8 cellular contexts compared by ENCODE assay signal in the genomic region with DNA sequence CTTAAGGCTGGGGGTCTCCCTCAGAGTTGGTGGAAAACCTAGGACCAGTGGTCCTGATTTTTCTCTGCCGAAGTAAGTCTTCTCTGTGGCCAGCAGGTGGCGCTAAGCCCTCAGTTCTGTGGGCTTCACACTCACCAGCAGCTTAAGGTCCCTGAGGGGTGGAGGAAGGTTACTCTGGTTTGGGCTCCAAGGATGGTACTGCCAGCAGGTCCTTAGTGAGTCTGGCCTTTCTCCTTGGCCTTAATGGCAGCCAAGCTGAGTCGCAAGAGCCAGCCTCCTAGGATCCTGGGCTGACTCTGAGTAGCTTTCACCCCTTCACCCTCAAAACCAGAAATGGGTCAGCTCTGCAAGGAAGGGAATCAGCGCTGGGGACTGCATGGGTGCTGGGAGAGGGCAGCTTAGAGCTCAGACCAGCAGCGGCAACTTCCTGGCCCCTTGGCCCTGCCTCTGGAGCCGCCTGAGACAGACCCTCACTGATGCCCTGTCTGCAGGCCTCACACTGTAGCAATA. TPM values are rescaled to one million over a fixed set of nuclear protein-coding genes. Genes with fewer than 3 reads are reported as not detected.
DNase-seq lines count a peak whose midpoint lies in the region; ATAC-seq, FAIRE-seq and TF ChIP-seq lines count a peak whose summit lies in the region.

No MANE protein-coding gene starts in this region.

- H4K20me1 ChIP-seq in HepG2 (ENCODE audit: insufficient read depth, low read length): no peaks in the 10 kb centered on the region

- no peaks in the 10 kb centered on the region for H3K79me2 ChIP-seq in HepG2 (ENCODE audit: insufficient read depth, low read length)

- H3K4me2 ChIP-seq in HepG2 (ENCODE audit: low read depth, low read length): no peak overlapping the region

- H3K27me3 ChIP-seq in HepG2 (ENCODE audit: control insufficient read depth in 1 of 2, insufficient read depth in 2 of 2, low read length in 2 of 2): no peaks in the 10 kb centered on the region

- H2AFZ ChIP-seq in HepG2 (ENCODE audit: low read length): no peak overlapping the region

- H3K9me3 ChIP-seq in HepG2 (ENCODE audit: low read length): no peaks in the 10 kb centered on the region

- DNase-seq in G401 (ENCODE audit: low spot score) (peak; percentile 96), NCI-H226 (peak; percentile 60), cerebellum (ENCODE audit: low spot score) (peak; percentile 83), HepG2 (ENCODE audit: low spot score) (peak; percentile 81), 8988T (no peak)
- peak; percentile 65 to 73 for DNase-seq in activated CD4-positive, alpha-beta T cell treated with anti-CD3 and anti-CD28 coated beads for 24 hours (ENCODE audit: low read depth in 2 of 2)
- DNase-seq in stimulated activated CD4-positive, alpha-beta T cell treated with anti-CD3 and anti-CD28 coated beads, TNF-alpha, amount 100 ng/mL, for 1 hour (ENCODE audit: low read depth in 3 of 3, low spot score in 1 of 3): peak; percentile 28 to 60 (median 54)

- in situ Hi-C loops in G401 (cut with HindIII; ENCODE audit: low sequenced_read_pairs) (no loop called here), HepG2 (cut with HindIII; ENCODE audit: extremely low pct_ligation_motif_present, low pct_unique_long_range_greater_than_20kb) (loop anchor here (5.0 kb wide), 2 partner anchors 88 to 123 kb away; no protein-coding TSS in a partner anchor)

- peak; percentile 92 for TF ChIP-seq CTCF in HepG2 (CRISPR knock-in tag; IDR thresholded peaks at IDR 0.05)

- no peaks in the 10 kb centered on the region for H3K4me1 ChIP-seq in HepG2 (ENCODE audit: insufficient read depth, low read length)

- POLR2A ChIA-PET in HepG2 (lab: Yijun Ruan, JAX): interaction anchor here (0.8 kb wide), 1 partner anchor 120 kb away, joined by 3 read pairs; no protein-coding TSS in a partner anchor

- H3K36me3 ChIP-seq in HepG2 (replicated peaks in 1 of 2; ENCODE audit: control insufficient read depth in 1 of 2, insufficient read depth in 2 of 2, low read length in 2 of 2): peaks cover 3 to 11% of the 10 kb centered on the region in 2 experiments; a peak in 4 of 5 replicates

- peak; percentile 83 for TF ChIP-seq RAD21 in HepG2 (CRISPR knock-in tag; IDR thresholded peaks at IDR 0.05)

- H3K9ac ChIP-seq in HepG2 (ENCODE audit: insufficient read depth, low read depth, low read length): no peak overlapping the region

- no peak overlapping the region for H3K4me3 ChIP-seq in HepG2 (replicated peaks in 1 of 3; ENCODE audit: insufficient read depth in 1 of 3, low read depth in 2 of 3, low read length in 3 of 3)

- CTCF ChIA-PET in HepG2 (lab: Yijun Ruan, JAX; ENCODE audit: low intra/inter-chr PET ratio, low total read pairs): interaction anchor here (1.0 to 2.4 kb wide), 4 partner anchors 90 to 154 kb away, joined by 3 to 34 read pairs (median 10); no protein-coding TSS in a partner anchor

- BruUV-seq in HepG2 (replicated peaks; lab: Mats Ljungman, UMichigan): no TSS peak

- FAIRE-seq in HepG2 (lab: Jason Lieb, UNC): peak; percentile 63

- intact Hi-C loops in HepG2 (cut with micrococcal nuclease; ENCODE audit: unreplicated experiment): loop anchor here (1.0 kb wide), 2 partner anchors 120 to 154 kb away; no protein-coding TSS in a partner anchor

- no peak for TF ChIP-seq POLR2A in HepG2 (IDR thresholded peaks at IDR 0.05; ENCODE audit: insufficient read depth in 1 of 2, low read depth in 2 of 2, low read length in 2 of 2)

- TF ChIP-seq EP300 in HepG2 (IDR thresholded peaks at IDR 0.05; ENCODE audit: low read depth in 2 of 2, low read length in 2 of 2) (no peak), HepG2 (CRISPR knock-in tag; IDR thresholded peaks at IDR 0.05; ENCODE audit: borderline replicate concordance) (no peak)

- ATAC-seq in HG02852 (IDR thresholded peaks at IDR 0.05; ENCODE audit: unreplicated experiment) (peak; percentile 68), HepG2 (peak; percentile 57)

- no peak overlapping the region for H3K27ac ChIP-seq in HepG2 (ENCODE audit: extremely low read length, insufficient read depth, low read length)

- 6% methylated on average over 3 of the region's 6 CpGs for WGBS in HepG2 (ENCODE audit: low lambda C conversion rate)

TF ChIP-seq in HepG2, 621 proteins besides CTCF, POLR2A, EP300 and RAD21 (continues in another document):
- TF ChIP-seq SAFB2 (CRISPR knock-in tag; IDR thresholded peaks at IDR 0.05; ENCODE audit: borderline replicate concordance, low read depth): no peak
- 0 out of 2 replicates have a peak, but pooled peaks have one; percentile 35 for TF ChIP-seq ZNF724P (CRISPR knock-in tag; IDR thresholded peaks at IDR 0.05; ENCODE audit: borderline replicate concordance)
- no peak for TF ChIP-seq NFKBIZ (CRISPR knock-in tag; IDR thresholded peaks at IDR 0.05)
- TF ChIP-seq SMC3 (IDR thresholded peaks at IDR 0.05; ENCODE audit: low read length): peak; percentile 88
- 0 out of 2 replicates have a peak, but pooled peaks have one; percentile 10 for TF ChIP-seq SALL1 (CRISPR knock-in tag; IDR thresholded peaks at IDR 0.05)
- TF ChIP-seq RXRB (CRISPR knock-in tag; IDR thresholded peaks at IDR 0.05; ENCODE audit: borderline replicate concordance): peak; percentile 31; the same call in 1 of the 2 replicates
- 0 out of 2 replicates have a peak, but pooled peaks have one; percentile 48 for TF ChIP-seq ZNF431 (CRISPR knock-in tag; IDR thresholded peaks at IDR 0.05; ENCODE audit: borderline replicate concordance, low read depth)
- peak; percentile 64 for TF ChIP-seq BORCS8-MEF2B (CRISPR knock-in tag; IDR thresholded peaks at IDR 0.05)
- TF ChIP-seq, protein P1, sequence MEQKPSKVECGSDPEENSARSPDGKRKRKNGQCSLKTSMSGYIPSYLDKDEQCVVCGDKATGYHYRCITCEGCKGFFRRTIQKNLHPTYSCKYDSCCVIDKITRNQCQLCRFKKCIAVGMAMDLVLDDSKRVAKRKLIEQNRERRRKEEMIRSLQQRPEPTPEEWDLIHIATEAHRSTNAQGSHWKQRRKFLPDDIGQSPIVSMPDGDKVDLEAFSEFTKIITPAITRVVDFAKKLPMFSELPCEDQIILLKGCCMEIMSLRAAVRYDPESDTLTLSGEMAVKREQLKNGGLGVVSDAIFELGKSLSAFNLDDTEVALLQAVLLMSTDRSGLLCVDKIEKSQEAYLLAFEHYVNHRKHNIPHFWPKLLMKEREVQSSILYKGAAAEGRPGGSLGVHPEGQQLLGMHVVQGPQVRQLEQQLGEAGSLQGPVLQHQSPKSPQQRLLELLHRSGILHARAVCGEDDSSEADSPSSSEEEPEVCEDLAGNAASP (CRISPR knock-in tag; IDR thresholded peaks at IDR 0.05; ENCODE audit: borderline replicate concordance): 0 out of 2 replicates have a peak, but pooled peaks have one; percentile 30

RNA-seq across cellular contexts. Expression of a gene that starts 4.4 kb away (rescaled TPM):
- 2.6 and 4.3 TPM in 2 replicates for total RNA-seq in G401 (2014; rRNA removed; shearing (Covaris generic))
- total RNA-seq in cerebellum (10.9 TPM), HepG2 (2016; rRNA removed; fragmentation: Illumina TruSeq; extraction: Trizol) (0.81 and 1.6 TPM in 2 replicates)
- total RNA-seq in HepG2 (2016; cell fraction: cytosol; rRNA removed; fragmentation: Illumina TruSeq; extraction: Trizol; ENCODE audit: low read depth): 0.40 and 0.53 TPM in 2 replicates
- total RNA-seq in HepG2 (2016; cell fraction: insoluble cytoplasmic fraction; rRNA removed; fragmentation: Illumina TruSeq; extraction: Trizol): 0.82 and 1.2 TPM in 2 replicates
- total RNA-seq in HepG2 (2016; cell fraction: membrane; rRNA removed; fragmentation: Illumina TruSeq; extraction: Trizol): 0.83 and 1.3 TPM in 2 replicates
- 0.50 and 0.65 TPM in 2 replicates for total RNA-seq in HepG2 (2016; cell fraction: nucleus; rRNA removed; fragmentation: Illumina TruSeq; extraction: Trizol)
- 0.38 and 0.52 TPM in 2 replicates for polyA plus RNA-seq in HepG2 (2011; rRNA removed)
- 0.43 and 0.56 TPM in 2 replicates for polyA plus RNA-seq in HepG2 (2011; cell fraction: cytosol; rRNA removed)
- 0.82 and 0.85 TPM in 2 replicates for polyA plus RNA-seq in HepG2 (2011; cell fraction: nucleus; rRNA removed)
- 0.79 and 0.97 TPM in 2 replicates for polyA plus RNA-seq in HepG2 (2012)
- polyA plus RNA-seq in HepG2 (2016; cell fraction: cytosol; fragmentation: Illumina TruSeq; extraction: Trizol; ENCODE audit: low read depth): 0.18 and 0.51 TPM in 2 replicates
- 0.80 and 0.87 TPM in 2 replicates for polyA plus RNA-seq in HepG2 (2016; cell fraction: insoluble cytoplasmic fraction; fragmentation: Illumina TruSeq; extraction: Trizol; ENCODE audit: low read depth)
- 0.63 and 0.69 TPM in 2 replicates for polyA plus RNA-seq in HepG2 (2016; cell fraction: membrane; fragmentation: Illumina TruSeq; extraction: Trizol; ENCODE audit: low read depth)
- polyA plus RNA-seq in HepG2 (2016; cell fraction: nucleus; fragmentation: Illumina TruSeq; extraction: Trizol; ENCODE audit: insufficient read depth, low read depth): 1.6 and 1.8 TPM in 2 replicates
- 1.8 and 4.9 TPM in 2 replicates for polyA minus RNA-seq in HepG2 (2011; rRNA and poly(A)+ RNA removed; ENCODE audit: low replicate concordance)
- 0.49 and 1.8 TPM in 2 replicates for polyA minus RNA-seq in HepG2 (2011; cell fraction: cytosol; rRNA and poly(A)+ RNA removed)
- polyA minus RNA-seq in HepG2 (2011; cell fraction: nucleus; rRNA and poly(A)+ RNA removed): 0.26 and 0.75 TPM in 2 replicates

RNA-seq across cellular contexts. Expression of a gene that starts 32.5 kb away (rescaled TPM):
- total RNA-seq in G401 (2014; rRNA removed; shearing (Covaris generic)): 1.5 and 1.8 TPM in 2 replicates
- total RNA-seq in cerebellum: 9.1 TPM
- 16.9 and 25.1 TPM in 2 replicates for total RNA-seq in HepG2 (2016; rRNA removed; fragmentation: Illumina TruSeq; extraction: Trizol)
- 1.7 and 1.8 TPM in 2 replicates for total RNA-seq in HepG2 (2016; cell fraction: cytosol; rRNA removed; fragmentation: Illumina TruSeq; extraction: Trizol; ENCODE audit: low read depth)
- total RNA-seq in HepG2 (2016; cell fraction: insoluble cytoplasmic fraction; rRNA removed; fragmentation: Illumina TruSeq; extraction: Trizol): 17.1 and 23.6 TPM in 2 replicates
- 6.6 and 7.3 TPM in 2 replicates for total RNA-seq in HepG2 (2016; cell fraction: membrane; rRNA removed; fragmentation: Illumina TruSeq; extraction: Trizol)
- total RNA-seq in HepG2 (2016; cell fraction: nucleus; rRNA removed; fragmentation: Illumina TruSeq; extraction: Trizol): 47.1 and 51.5 TPM in 2 replicates
- polyA plus RNA-seq in HepG2 (2011; rRNA removed): 16.1 and 16.7 TPM in 2 replicates
- polyA plus RNA-seq in HepG2 (2011; cell fraction: cytosol; rRNA removed): 6.1 and 8.8 TPM in 2 replicates
- polyA plus RNA-seq in HepG2 (2011; cell fraction: nucleus; rRNA removed): 25.7 and 29.3 TPM in 2 replicates
- polyA plus RNA-seq in HepG2 (2012): 13.9 and 15.6 TPM in 2 replicates
- polyA plus RNA-seq in HepG2 (2016; cell fraction: cytosol; fragmentation: Illumina TruSeq; extraction: Trizol; ENCODE audit: low read depth): 0.36 and 0.37 TPM in 2 replicates
- polyA plus RNA-seq in HepG2 (2016; cell fraction: insoluble cytoplasmic fraction; fragmentation: Illumina TruSeq; extraction: Trizol; ENCODE audit: low read depth): 4.3 and 4.5 TPM in 2 replicates
- polyA plus RNA-seq in HepG2 (2016; cell fraction: membrane; fragmentation: Illumina TruSeq; extraction: Trizol; ENCODE audit: low read depth): 0.42 and 0.73 TPM in 2 replicates
- polyA plus RNA-seq in HepG2 (2016; cell fraction: nucleus; fragmentation: Illumina TruSeq; extraction: Trizol; ENCODE audit: insufficient read depth, low read depth): 41.4 and 45.9 TPM in 2 replicates
- 26.3 and 35.1 TPM in 2 replicates for polyA minus RNA-seq in HepG2 (2011; rRNA and poly(A)+ RNA removed; ENCODE audit: low replicate concordance)
- 24.1 and 35.0 TPM in 2 replicates for polyA minus RNA-seq in HepG2 (2011; cell fraction: cytosol; rRNA and poly(A)+ RNA removed)
- polyA minus RNA-seq in HepG2 (2011; cell fraction: nucleus; rRNA and poly(A)+ RNA removed): 50.6 and 66.1 TPM in 2 replicates
